ENCODE assay signal across 10 cellular contexts in genomic region chr4:102503831-102504786, GRCh38. TPM values are rescaled to one million over a fixed set of nuclear protein-coding genes. Genes with fewer than 3 reads are reported as not detected.
A peak's percentile ranks its signal among the peaks of the same experiment; 100 is the strongest.
DNase-seq lines count a peak whose midpoint lies in the region; ATAC-seq and TF ChIP-seq lines count a peak whose summit lies in the region.
"Had no signal": no experiment of that assay in that cellular context is flagged by ENCODE, and none has a peak within 500 bp of the region (broad histone marks: within the 10 kb centered on the region; RNA-seq: fewer than 3 reads in every experiment).

No MANE protein-coding gene starts in this region.

- peak overlapping the region; percentile 25 to 96 for H3K4me3 Mint-ChIP-seq in CD14-positive monocyte

- H3K4me1 Mint-ChIP-seq in CD14-positive monocyte = peaks cover 47% of the 10 kb centered on the region

- DNase-seq in CD14-positive monocyte (ENCODE audit: low spot score) (no peak), HFF-Myc (ENCODE audit: extremely low read depth, low read depth) (no peak), adipocyte (ENCODE audit: low read depth) (no peak), cerebellar nuclear complex (lab: John Stamatoyannopoulos, UW) (no peak), Kasumi-1 (lab: John Stamatoyannopoulos, UW) (no peak)
- DNase-seq in activated CD4-positive, CD25-positive, alpha-beta regulatory T cell (lab: John Stamatoyannopoulos, UW) = no peak
- DNase-seq: aorta, GDM1 had no signal

- intact Hi-C loops in CD14-positive monocyte (cut with micrococcal nuclease) = loop anchor here (2.0 to 5.0 kb wide), 2 partner anchors 323 to 693 kb away; partner anchors contain the start of genes CENPE (in 1 of the 2) and UBE2D3 (in 1 of the 2)

- H3K36me3 ChIP-seq in adipocyte (ENCODE audit: control insufficient read depth, insufficient read depth, low read length, severe bottlenecking) (no peaks in the 10 kb centered on the region), mucosa of stomach (ENCODE audit: control insufficient read depth, insufficient read depth, low read length) (no peaks in the 10 kb centered on the region)

- no peak for TF ChIP-seq CTCF in CD14-positive monocyte (IDR thresholded peaks at IDR 0.05)
- no peak for TF ChIP-seq CTCF in HFF-Myc (IDR thresholded peaks at IDR 0.05; ENCODE audit: low read depth, low read length, missing control alignments)

- H3K9me3 ChIP-seq in adipocyte (ENCODE audit: control insufficient read depth, low read length) (no peaks in the 10 kb centered on the region), mucosa of stomach (ENCODE audit: control insufficient read depth, low read length) (no peaks in the 10 kb centered on the region)

- ATAC-seq in HG02970 (IDR thresholded peaks at IDR 0.05; ENCODE audit: low FRiP score, unreplicated experiment) = no peak

- peaks cover 3% of the 10 kb centered on the region in 2 donors for H3K36me3 Mint-ChIP-seq in CD14-positive monocyte

- no peak overlapping the region for H3K9ac ChIP-seq in adipocyte (ENCODE audit: low read length)
- peak overlapping the region; percentile 1 for H3K9ac ChIP-seq in mucosa of stomach (ENCODE audit: low read length)

- H3K9me3 Mint-ChIP-seq in CD14-positive monocyte = no peaks in the 10 kb centered on the region

- H3K27me3 ChIP-seq in adipocyte (replicated peaks; ENCODE audit: control insufficient read depth, insufficient read depth, low read length) (no peaks in the 10 kb centered on the region), mucosa of stomach (ENCODE audit: control insufficient read depth, insufficient read depth, low read length) (no peaks in the 10 kb centered on the region)

- H3K27ac Mint-ChIP-seq in CD14-positive monocyte = peak overlapping the region in 5 of 7 donors; percentile 4 to 54 (median 30)

- H3K4me1 ChIP-seq in adipocyte (ENCODE audit: control insufficient read depth, insufficient read depth, low read length) (peaks cover 46% of the 10 kb centered on the region), mucosa of stomach (ENCODE audit: control insufficient read depth, insufficient read depth, low read length) (peaks cover 16% of the 10 kb centered on the region)

- H3K4me3 ChIP-seq in HFF-Myc (replicated peaks; ENCODE audit: low read depth, low read length) = peak overlapping the region; percentile 57; the same call in 1 of the 2 replicates
- peak overlapping the region; percentile 93 for H3K4me3 ChIP-seq in adipocyte (ENCODE audit: low read length)
- H3K4me3 ChIP-seq in mucosa of stomach (ENCODE audit: low read length) = no peak overlapping the region

- peaks cover 0 to 5% (median 1%) of the 10 kb centered on the region in 3 donors for H3K27me3 Mint-ChIP-seq in CD14-positive monocyte (ENCODE audit: low read depth in 3 of 3)

RNA-seq across cellular contexts. Expression of gene NFKB1, which starts 3.0 kb away (rescaled TPM):
- polyA plus RNA-seq in CD14-positive monocyte = 10 to 100 TPM in 1 of 2 donors, 1 to 10 TPM in 1; 9.0 to 17.8 TPM
